ENCODE assay signal across 1 cellular context in the genomic region with DNA sequence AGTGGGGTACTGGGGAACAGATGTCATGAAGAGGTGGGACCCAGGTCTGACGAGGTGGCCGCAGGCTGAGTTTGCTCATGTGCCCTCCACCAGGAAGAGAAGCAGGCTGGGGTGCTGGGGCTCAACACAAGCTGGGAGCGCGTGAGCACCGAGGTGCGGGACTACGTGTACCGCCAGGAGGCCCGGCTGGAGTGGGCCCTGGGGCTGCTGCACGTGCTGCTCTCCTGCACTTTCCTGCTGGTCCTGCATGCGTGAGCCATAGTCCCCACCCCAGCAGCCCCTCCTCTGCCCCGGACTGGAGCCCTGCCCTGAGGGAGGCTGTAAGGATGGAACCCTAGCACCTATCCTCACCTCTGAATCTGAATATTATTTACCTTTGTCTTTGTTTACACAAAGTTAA.
TF ChIP-seq lines count a peak whose summit lies in the region.

No MANE protein-coding gene starts in this region.

TF ChIP-seq in K562, 482 proteins besides CTCF, POLR2A, EP300 and RAD21:
- TF ChIP-seq TCF3 (CRISPR knock-in tag; IDR thresholded peaks at IDR 0.05): no peak
- TF ChIP-seq PHTF2 (CRISPR knock-in tag; IDR thresholded peaks at IDR 0.05): no peak
- no peak for TF ChIP-seq STAG1 (CRISPR knock-in tag; IDR thresholded peaks at IDR 0.05; ENCODE audit: borderline replicate concordance)
- TF ChIP-seq HDAC1 (IDR thresholded peaks at IDR 0.05): no peak
- no peak for TF ChIP-seq GABPB2 (CRISPR knock-in tag; conservative IDR thresholded peaks at IDR 0.05)
- no peak for TF ChIP-seq IFI16 (CRISPR knock-in tag; IDR thresholded peaks at IDR 0.05)
- TF ChIP-seq SIX5 (IDR thresholded peaks at IDR 0.05; ENCODE audit: borderline replicate concordance in 1 of 2, insufficient read depth in 1 of 2, low read depth in 1 of 2, low read length in 2 of 2): no peak
- no peak for TF ChIP-seq SLC30A9 (CRISPR knock-in tag; IDR thresholded peaks at IDR 0.05)
- TF ChIP-seq NCOA1 (IDR thresholded peaks at IDR 0.05; ENCODE audit: low read depth): no peak
- TF ChIP-seq IRF2 (CRISPR knock-in tag; IDR thresholded peaks at IDR 0.05): no peak
- TF ChIP-seq, protein P1, sequence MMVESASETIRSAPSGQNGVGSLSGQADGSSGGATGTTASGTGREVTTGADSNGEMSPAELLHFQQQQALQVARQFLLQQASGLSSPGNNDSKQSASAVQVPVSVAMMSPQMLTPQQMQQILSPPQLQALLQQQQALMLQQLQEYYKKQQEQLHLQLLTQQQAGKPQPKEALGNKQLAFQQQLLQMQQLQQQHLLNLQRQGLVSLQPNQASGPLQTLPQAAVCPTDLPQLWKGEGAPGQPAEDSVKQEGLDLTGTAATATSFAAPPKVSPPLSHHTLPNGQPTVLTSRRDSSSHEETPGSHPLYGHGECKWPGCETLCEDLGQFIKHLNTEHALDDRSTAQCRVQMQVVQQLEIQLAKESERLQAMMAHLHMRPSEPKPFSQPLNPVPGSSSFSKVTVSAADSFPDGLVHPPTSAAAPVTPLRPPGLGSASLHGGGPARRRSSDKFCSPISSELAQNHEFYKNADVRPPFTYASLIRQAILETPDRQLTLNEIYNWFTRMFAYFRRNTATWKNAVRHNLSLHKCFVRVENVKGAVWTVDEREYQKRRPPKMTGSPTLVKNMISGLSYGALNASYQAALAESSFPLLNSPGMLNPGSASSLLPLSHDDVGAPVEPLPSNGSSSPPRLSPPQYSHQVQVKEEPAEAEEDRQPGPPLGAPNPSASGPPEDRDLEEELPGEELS (CRISPR knock-in tag; IDR thresholded peaks at IDR 0.05; ENCODE audit: borderline replicate concordance): no peak
- TF ChIP-seq, protein P2, sequence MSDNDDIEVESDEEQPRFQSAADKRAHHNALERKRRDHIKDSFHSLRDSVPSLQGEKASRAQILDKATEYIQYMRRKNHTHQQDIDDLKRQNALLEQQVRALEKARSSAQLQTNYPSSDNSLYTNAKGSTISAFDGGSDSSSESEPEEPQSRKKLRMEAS (CRISPR knock-in tag; IDR thresholded peaks at IDR 0.05): peak; percentile 63
- no peak for TF ChIP-seq SMARCC2 (IDR thresholded peaks at IDR 0.05; ENCODE audit: low read depth)
- TF ChIP-seq, protein P3, sequence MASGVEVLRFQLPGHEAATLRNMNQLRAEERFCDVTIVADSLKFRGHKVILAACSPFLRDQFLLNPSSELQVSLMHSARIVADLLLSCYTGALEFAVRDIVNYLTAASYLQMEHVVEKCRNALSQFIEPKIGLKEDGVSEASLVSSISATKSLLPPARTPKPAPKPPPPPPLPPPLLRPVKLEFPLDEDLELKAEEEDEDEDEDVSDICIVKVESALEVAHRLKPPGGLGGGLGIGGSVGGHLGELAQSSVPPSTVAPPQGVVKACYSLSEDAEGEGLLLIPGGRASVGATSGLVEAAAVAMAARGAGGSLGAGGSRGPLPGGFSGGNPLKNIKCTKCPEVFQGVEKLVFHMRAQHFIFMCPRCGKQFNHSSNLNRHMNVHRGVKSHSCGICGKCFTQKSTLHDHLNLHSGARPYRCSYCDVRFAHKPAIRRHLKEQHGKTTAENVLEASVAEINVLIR (CRISPR knock-in tag; IDR thresholded peaks at IDR 0.05): no peak
- TF ChIP-seq TEAD2 (tag; IDR thresholded peaks at IDR 0.05): no peak
- TF ChIP-seq ZC3H11A (IDR thresholded peaks at IDR 0.05; ENCODE audit: low read depth, low read length): no peak
- TF ChIP-seq, protein P4, sequence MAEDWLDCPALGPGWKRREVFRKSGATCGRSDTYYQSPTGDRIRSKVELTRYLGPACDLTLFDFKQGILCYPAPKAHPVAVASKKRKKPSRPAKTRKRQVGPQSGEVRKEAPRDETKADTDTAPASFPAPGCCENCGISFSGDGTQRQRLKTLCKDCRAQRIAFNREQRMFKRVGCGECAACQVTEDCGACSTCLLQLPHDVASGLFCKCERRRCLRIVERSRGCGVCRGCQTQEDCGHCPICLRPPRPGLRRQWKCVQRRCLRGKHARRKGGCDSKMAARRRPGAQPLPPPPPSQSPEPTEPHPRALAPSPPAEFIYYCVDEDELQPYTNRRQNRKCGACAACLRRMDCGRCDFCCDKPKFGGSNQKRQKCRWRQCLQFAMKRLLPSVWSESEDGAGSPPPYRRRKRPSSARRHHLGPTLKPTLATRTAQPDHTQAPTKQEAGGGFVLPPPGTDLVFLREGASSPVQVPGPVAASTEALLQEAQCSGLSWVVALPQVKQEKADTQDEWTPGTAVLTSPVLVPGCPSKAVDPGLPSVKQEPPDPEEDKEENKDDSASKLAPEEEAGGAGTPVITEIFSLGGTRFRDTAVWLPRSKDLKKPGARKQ (CRISPR knock-in tag; IDR thresholded peaks at IDR 0.05): no peak
- TF ChIP-seq STAT5A (IDR thresholded peaks at IDR 0.05; ENCODE audit: borderline replicate concordance, low read length): no peak
- TF ChIP-seq, protein P5, sequence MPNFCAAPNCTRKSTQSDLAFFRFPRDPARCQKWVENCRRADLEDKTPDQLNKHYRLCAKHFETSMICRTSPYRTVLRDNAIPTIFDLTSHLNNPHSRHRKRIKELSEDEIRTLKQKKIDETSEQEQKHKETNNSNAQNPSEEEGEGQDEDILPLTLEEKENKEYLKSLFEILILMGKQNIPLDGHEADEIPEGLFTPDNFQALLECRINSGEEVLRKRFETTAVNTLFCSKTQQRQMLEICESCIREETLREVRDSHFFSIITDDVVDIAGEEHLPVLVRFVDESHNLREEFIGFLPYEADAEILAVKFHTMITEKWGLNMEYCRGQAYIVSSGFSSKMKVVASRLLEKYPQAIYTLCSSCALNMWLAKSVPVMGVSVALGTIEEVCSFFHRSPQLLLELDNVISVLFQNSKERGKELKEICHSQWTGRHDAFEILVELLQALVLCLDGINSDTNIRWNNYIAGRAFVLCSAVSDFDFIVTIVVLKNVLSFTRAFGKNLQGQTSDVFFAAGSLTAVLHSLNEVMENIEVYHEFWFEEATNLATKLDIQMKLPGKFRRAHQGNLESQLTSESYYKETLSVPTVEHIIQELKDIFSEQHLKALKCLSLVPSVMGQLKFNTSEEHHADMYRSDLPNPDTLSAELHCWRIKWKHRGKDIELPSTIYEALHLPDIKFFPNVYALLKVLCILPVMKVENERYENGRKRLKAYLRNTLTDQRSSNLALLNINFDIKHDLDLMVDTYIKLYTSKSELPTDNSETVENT (CRISPR knock-in tag; IDR thresholded peaks at IDR 0.05): no peak
- TF ChIP-seq BHLHE40 (IDR thresholded peaks at IDR 0.05; ENCODE audit: low read length): peak; percentile 30; the same call in 1 of the 2 replicates
- TF ChIP-seq, protein P6, sequence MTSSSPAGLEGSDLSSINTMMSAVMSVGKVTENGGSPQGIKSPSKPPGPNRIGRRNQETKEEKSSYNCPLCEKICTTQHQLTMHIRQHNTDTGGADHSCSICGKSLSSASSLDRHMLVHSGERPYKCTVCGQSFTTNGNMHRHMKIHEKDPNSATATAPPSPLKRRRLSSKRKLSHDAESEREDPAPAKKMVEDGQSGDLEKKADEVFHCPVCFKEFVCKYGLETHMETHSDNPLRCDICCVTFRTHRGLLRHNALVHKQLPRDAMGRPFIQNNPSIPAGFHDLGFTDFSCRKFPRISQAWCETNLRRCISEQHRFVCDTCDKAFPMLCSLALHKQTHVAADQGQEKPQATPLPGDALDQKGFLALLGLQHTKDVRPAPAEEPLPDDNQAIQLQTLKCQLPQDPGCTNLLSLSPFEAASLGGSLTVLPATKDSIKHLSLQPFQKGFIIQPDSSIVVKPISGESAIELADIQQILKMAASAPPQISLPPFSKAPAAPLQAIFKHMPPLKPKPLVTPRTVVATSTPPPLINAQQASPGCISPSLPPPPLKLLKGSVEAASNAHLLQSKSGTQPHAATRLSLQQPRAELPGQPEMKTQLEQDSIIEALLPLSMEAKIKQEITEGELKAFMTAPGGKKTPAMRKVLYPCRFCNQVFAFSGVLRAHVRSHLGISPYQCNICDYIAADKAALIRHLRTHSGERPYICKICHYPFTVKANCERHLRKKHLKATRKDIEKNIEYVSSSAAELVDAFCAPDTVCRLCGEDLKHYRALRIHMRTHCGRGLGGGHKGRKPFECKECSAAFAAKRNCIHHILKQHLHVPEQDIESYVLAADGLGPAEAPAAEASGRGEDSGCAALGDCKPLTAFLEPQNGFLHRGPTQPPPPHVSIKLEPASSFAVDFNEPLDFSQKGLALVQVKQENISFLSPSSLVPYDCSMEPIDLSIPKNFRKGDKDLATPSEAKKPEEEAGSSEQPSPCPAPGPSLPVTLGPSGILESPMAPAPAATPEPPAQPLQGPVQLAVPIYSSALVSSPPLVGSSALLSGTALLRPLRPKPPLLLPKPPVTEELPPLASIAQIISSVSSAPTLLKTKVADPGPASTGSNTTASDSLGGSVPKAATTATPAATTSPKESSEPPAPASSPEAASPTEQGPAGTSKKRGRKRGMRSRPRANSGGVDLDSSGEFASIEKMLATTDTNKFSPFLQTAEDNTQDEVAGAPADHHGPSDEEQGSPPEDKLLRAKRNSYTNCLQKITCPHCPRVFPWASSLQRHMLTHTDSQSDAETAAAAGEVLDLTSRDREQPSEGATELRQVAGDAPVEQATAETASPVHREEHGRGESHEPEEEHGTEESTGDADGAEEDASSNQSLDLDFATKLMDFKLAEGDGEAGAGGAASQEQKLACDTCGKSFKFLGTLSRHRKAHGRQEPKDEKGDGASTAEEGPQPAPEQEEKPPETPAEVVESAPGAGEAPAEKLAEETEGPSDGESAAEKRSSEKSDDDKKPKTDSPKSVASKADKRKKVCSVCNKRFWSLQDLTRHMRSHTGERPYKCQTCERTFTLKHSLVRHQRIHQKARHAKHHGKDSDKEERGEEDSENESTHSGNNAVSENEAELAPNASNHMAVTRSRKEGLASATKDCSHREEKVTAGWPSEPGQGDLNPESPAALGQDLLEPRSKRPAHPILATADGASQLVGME (CRISPR knock-in tag; IDR thresholded peaks at IDR 0.05): no peak
- no peak for TF ChIP-seq ZNF224 (CRISPR knock-in tag; IDR thresholded peaks at IDR 0.05)
- TF ChIP-seq, protein P7, sequence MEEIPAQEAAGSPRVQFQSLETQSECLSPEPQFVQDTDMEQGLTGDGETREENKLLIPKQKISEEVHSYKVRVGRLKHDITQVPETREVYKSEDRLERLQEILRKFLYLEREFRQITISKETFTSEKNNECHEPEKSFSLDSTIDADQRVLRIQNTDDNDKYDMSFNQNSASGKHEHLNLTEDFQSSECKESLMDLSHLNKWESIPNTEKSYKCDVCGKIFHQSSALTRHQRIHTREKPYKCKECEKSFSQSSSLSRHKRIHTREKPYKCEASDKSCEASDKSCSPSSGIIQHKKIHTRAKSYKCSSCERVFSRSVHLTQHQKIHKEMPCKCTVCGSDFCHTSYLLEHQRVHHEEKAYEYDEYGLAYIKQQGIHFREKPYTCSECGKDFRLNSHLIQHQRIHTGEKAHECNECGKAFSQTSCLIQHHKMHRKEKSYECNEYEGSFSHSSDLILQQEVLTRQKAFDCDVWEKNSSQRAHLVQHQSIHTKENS (CRISPR knock-in tag; IDR thresholded peaks at IDR 0.05): no peak
- TF ChIP-seq MIER1 (IDR thresholded peaks at IDR 0.05; ENCODE audit: low read depth): no peak
- no peak for TF ChIP-seq ZNF197 (CRISPR knock-in tag; IDR thresholded peaks at IDR 0.05; ENCODE audit: low read depth)
- TF ChIP-seq FOXA3 (CRISPR knock-in tag; conservative IDR thresholded peaks at IDR 0.05 in 1 of 2, IDR thresholded peaks at IDR 0.05 in 1 of 2): no peak
- no peak for TF ChIP-seq RBM34 (IDR thresholded peaks at IDR 0.05; ENCODE audit: borderline replicate concordance, insufficient read depth, low read length)
- TF ChIP-seq MCM7 (IDR thresholded peaks at IDR 0.05): no peak
- TF ChIP-seq, protein P8, sequence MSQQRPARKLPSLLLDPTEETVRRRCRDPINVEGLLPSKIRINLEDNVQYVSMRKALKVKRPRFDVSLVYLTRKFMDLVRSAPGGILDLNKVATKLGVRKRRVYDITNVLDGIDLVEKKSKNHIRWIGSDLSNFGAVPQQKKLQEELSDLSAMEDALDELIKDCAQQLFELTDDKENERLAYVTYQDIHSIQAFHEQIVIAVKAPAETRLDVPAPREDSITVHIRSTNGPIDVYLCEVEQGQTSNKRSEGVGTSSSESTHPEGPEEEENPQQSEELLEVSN (IDR thresholded peaks at IDR 0.05; ENCODE audit: borderline replicate concordance in 1 of 2, extremely low read depth in 1 of 2, insufficient read depth in 1 of 2, insufficient read length in 1 of 2, low read depth in 1 of 2, low read length in 1 of 2, poor library complexity in 1 of 2, severe bottlenecking in 1 of 2): peak in 1 of 2 experiments; percentile 45
- TF ChIP-seq PHB (CRISPR knock-in tag; IDR thresholded peaks at IDR 0.05): no peak
- TF ChIP-seq, protein P9, sequence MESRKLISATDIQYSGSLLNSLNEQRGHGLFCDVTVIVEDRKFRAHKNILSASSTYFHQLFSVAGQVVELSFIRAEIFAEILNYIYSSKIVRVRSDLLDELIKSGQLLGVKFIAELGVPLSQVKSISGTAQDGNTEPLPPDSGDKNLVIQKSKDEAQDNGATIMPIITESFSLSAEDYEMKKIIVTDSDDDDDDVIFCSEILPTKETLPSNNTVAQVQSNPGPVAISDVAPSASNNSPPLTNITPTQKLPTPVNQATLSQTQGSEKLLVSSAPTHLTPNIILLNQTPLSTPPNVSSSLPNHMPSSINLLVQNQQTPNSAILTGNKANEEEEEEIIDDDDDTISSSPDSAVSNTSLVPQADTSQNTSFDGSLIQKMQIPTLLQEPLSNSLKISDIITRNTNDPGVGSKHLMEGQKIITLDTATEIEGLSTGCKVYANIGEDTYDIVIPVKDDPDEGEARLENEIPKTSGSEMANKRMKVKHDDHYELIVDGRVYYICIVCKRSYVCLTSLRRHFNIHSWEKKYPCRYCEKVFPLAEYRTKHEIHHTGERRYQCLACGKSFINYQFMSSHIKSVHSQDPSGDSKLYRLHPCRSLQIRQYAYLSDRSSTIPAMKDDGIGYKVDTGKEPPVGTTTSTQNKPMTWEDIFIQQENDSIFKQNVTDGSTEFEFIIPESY (CRISPR knock-in tag; IDR thresholded peaks at IDR 0.05): 0 out of 2 replicates have a peak, but pooled peaks have one; percentile 54
- no peak for TF ChIP-seq YY1 (IDR thresholded peaks at IDR 0.05; ENCODE audit: borderline replicate concordance in 1 of 3, control insufficient read depth in 1 of 3, extremely low read depth in 1 of 3, insufficient read depth in 3 of 3, insufficient read length in 1 of 3, insufficient replicate concordance in 2 of 3, low read depth in 1 of 3, low read length in 2 of 3)
- TF ChIP-seq ZNF668 (CRISPR knock-in tag; IDR thresholded peaks at IDR 0.05): no peak
- no peak for TF ChIP-seq ZNF41 (CRISPR knock-in tag; conservative IDR thresholded peaks at IDR 0.05)
